Comparison of ENCODE assay signal across 17 cellular contexts in the genomic region with DNA sequence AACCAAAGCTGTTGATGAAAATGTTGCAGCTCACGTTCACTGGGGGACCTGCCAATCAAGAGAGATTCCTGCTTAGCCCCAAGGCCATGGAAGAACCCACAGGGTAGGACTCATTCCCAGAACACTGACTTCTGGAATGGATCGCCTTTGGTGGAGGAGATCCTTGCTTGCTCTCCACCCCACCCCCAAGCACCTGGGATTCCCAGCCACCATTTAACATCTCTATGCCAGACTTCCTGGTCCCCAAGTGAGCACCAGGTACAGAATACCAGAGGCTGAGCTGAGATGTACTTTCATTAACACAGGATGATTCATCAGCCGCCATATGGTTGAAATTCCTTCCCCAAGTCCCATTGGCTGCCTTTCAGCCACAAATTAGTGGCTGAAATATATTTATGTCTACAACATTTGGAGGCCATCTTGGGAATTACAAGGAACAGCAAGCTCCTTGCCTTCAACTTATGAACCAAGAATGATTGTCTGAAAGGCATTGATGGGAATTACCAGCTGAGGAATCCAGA. TPM values are rescaled to one million over a fixed set of nuclear protein-coding genes. Genes with fewer than 3 reads are reported as not detected.
"Had no signal": no experiment of that assay in that cellular context is flagged by ENCODE, and none has a peak within 500 bp of the region (broad histone marks: within the 10 kb centered on the region; RNA-seq: fewer than 3 reads in every experiment).

No MANE protein-coding gene starts in this region.

- H3K4me3 ChIP-seq: adrenal gland, body of pancreas, suprapubic skin had no signal

- H3K36me3 ChIP-seq: adrenal gland, suprapubic skin had no signal

- DNase-seq: activated naive CD4-positive, alpha-beta T cell treated with anti-CD3 and anti-CD28 coated beads, Interleukin-2, amount 50 U/mL, for 16 hours; activated T-cell treated with anti-CD3 and anti-CD28 coated beads, Interleukin-2, amount 50 U/mL, for 1 hour; adrenal gland; body of pancreas; cerebellar nuclear complex; dermis blood vessel endothelial cell; erythroblast; head of caudate nucleus; nephron progenitor cell; stimulated activated CD4-positive, alpha-beta T cell treated with anti-CD3 and anti-CD28 coated beads, Interleukin-12 subunit alpha, Interleukin-12 subunit beta, amount 100 ng/mL, for 4 hours; stimulated activated naive CD8-positive, alpha-beta T cell treated with anti-CD3 and anti-CD28 coated beads, Interleukin-15, Interleukin-2, amounts not matched to agents 100 U/mL and 50 U/mL, for 24 hours; T-helper 2 cell had no signal

- H3K9me3 ChIP-seq: adrenal gland, body of pancreas, suprapubic skin had no signal

- H3K4me1 ChIP-seq: adrenal gland, body of pancreas, suprapubic skin had no signal

- H3K27me3 ChIP-seq: adrenal gland, body of pancreas, suprapubic skin had no signal

- H3K27ac ChIP-seq: adrenal gland, body of pancreas, suprapubic skin had no signal

RNA-seq across cellular contexts. Expression of a gene that starts 37.9 kb away (rescaled TPM):
- total RNA-seq: body of pancreas, dermis blood vessel endothelial cell, left lobe of liver, omental fat pad, pulmonary artery endothelial cell, sciatic nerve, suprapubic skin had no signal
